Comparison of ENCODE assay signal across 24 cellular contexts in the genomic region with DNA sequence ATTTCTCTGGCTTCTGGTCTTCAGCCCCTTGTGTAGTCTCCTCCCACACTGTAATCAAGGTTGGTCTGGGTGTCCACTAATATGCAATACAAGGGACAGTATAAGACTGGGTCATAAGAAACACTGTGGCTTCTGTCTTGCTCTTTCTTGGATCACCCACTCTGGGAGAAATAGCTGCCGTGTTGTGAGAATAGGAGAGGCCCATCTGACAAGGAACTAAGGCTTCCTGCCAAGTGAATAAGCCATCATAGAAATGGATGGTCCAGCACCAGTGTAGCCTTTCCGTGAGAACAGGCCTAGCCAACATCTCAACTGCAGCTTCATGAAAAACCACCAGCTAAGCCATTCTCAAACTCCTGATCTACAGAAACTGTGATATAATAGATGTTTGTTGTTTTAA. TPM values are rescaled to one million over a fixed set of nuclear protein-coding genes. Genes with fewer than 3 reads are reported as not detected.
A peak's percentile ranks its signal among the peaks of the same experiment; 100 is the strongest.
DNase-seq lines count a peak whose midpoint lies in the region; ATAC-seq and TF ChIP-seq lines count a peak whose summit lies in the region.
"Had no signal": no experiment of that assay in that cellular context is flagged by ENCODE, and none has a peak within 500 bp of the region (broad histone marks: within the 10 kb centered on the region; RNA-seq: fewer than 3 reads in every experiment).

No MANE protein-coding gene starts in this region.

- no peak overlapping the region for H2BK120ac ChIP-seq in IMR-90 (ENCODE audit: low read depth, low read length)

- DNase-seq in Right ventricle myocardium inferior (ENCODE audit: missing footprints) (no peak), left ventricle myocardium inferior (no peak), IMR-90 (peak; percentile 34), fibroblast of the aortic adventitia (ENCODE audit: low read depth) (peak; percentile 70), uterus (no peak), SK-N-SH (no peak), SIG-M5 treated with dmso at 0.1 percent for 504 hours (lab: John Stamatoyannopoulos, UW; ENCODE audit: unreplicated experiment) (no peak), cortex of kidney (lab: John Stamatoyannopoulos, UW) (no peak)
- DNase-seq: AML-193; Calu3; CD8-positive, alpha-beta memory T cell; DMS53; GF-D8; H9; MV-4-11; NCI-H1105 treated with DMSO at 0.1 percent for 48 hours; NCI-H2029 treated with DMSO at 0.1 percent for 48 hours; NCI-H345; NCI-H524; NCI-H774 had no signal

- H3K4me3 ChIP-seq in left ventricle myocardium inferior (no peak overlapping the region), IMR-90 (ENCODE audit: insufficient read depth, low read depth, low read length) (no peak overlapping the region), fibroblast of the aortic adventitia (ENCODE audit: low read depth, low read length) (no peak overlapping the region), uterus (no peak overlapping the region), SK-N-SH (ENCODE audit: low read depth in 2 of 2, low read length in 1 of 2) (no peak overlapping the region)
- H3K4me3 ChIP-seq: SJSA1 had no signal

- no peak overlapping the region for H3K4ac ChIP-seq in IMR-90 (ENCODE audit: low read depth, low read length)

- POLR2A ChIA-PET in IMR-90 (lab: Charles Lee; ENCODE audit: unreplicated experiment) (no interaction called here), SK-N-SH (lab: Yijun Ruan, JAX) (no interaction called here)

- H4K8ac ChIP-seq in IMR-90 (ENCODE audit: low read depth in 2 of 2, low read length in 2 of 2) = peak overlapping the region in 1 of 2 experiments; percentile 19; a peak in 1 of 4 replicates

- peaks cover 16% of the 10 kb centered on the region for H3F3A ChIP-seq in SK-N-SH (replicated peaks; ENCODE audit: insufficient read depth)

- in situ Hi-C loops in IMR-90 (cut with MboI; ENCODE audit: low sequenced_read_pairs) = no loop called here

- no peak overlapping the region for H3K4me2 ChIP-seq in IMR-90 (ENCODE audit: low read depth, low read length)
- H3K4me2 ChIP-seq in SK-N-SH = no peak overlapping the region

- TF ChIP-seq RAD21 in IMR-90 (IDR thresholded peaks at IDR 0.05; ENCODE audit: low read length) (no peak), SK-N-SH (IDR thresholded peaks at IDR 0.05; ENCODE audit: low read length) (no peak)

- no peak overlapping the region for H3K23ac ChIP-seq in IMR-90 (ENCODE audit: low read depth, low read length)

- no peak overlapping the region for H2BK20ac ChIP-seq in IMR-90 (ENCODE audit: low read depth, low read length)

- H2AK9ac ChIP-seq in IMR-90 (replicated peaks; ENCODE audit: low read depth, low read length, poor library complexity) = no peak overlapping the region

- no peak overlapping the region for H4K91ac ChIP-seq in IMR-90 (ENCODE audit: insufficient read depth, low read depth, low read length)

- H3K9me2 ChIP-seq in SK-N-SH = no peaks in the 10 kb centered on the region; the same call in 1 of the 2 replicates

- H2AFZ ChIP-seq in IMR-90 (replicated peaks; ENCODE audit: low read length, poor library complexity) (no peak overlapping the region), SK-N-SH (ENCODE audit: low read depth) (no peak overlapping the region)

- TF ChIP-seq CTCF in left ventricle myocardium inferior (IDR thresholded peaks at IDR 0.05; ENCODE audit: borderline replicate concordance) = no peak
- no peak for TF ChIP-seq CTCF in IMR-90 (conservative IDR thresholded peaks at IDR 0.05; ENCODE audit: low read depth, low read length)
- no peak for TF ChIP-seq CTCF in fibroblast of the aortic adventitia (IDR thresholded peaks at IDR 0.05; ENCODE audit: insufficient read depth, low read length)
- no peak for TF ChIP-seq CTCF in uterus (IDR thresholded peaks at IDR 0.05)
- TF ChIP-seq CTCF in SK-N-SH (IDR thresholded peaks at IDR 0.05) = no peak

- peaks cover 64% of the 10 kb centered on the region for H3K79me2 ChIP-seq in SK-N-SH (ENCODE audit: insufficient read depth)

- H3K9ac ChIP-seq in IMR-90 (ENCODE audit: low read depth, low read length) (no peak overlapping the region), SK-N-SH (no peak overlapping the region)

- no CpG with 5 or more reads among the region's 2 CpGs for whole genome bisulfite sequencing in IMR-90 (ENCODE audit: extremely low coverage in 2 of 2, insufficient read length in 1 of 2), 2 experiments
- 100% methylated on average over 2 of the region's 2 CpGs for WGBS in SK-N-SH (ENCODE audit: low lambda C conversion rate)

- CTCF ChIA-PET in IMR-90 (lab: Yijun Ruan, JAX) (no interaction called here), SK-N-SH (lab: Yijun Ruan, JAX) (no interaction called here)

- no TSS peak for BruUV-seq in IMR-90 (replicated peaks; lab: Mats Ljungman, UMichigan)

- H3K56ac ChIP-seq in IMR-90 (ENCODE audit: extremely low read depth, insufficient read depth, low read length) = no peak overlapping the region; the same call in 1 of the 2 replicates

- H3K18ac ChIP-seq in IMR-90 (ENCODE audit: low read depth, low read length) = no peak overlapping the region

- H3K36me3 ChIP-seq in left ventricle myocardium inferior (peaks cover 3% of the 10 kb centered on the region), IMR-90 (ENCODE audit: control insufficient read depth, insufficient read depth, low read length) (peaks cover 16% of the 10 kb centered on the region), uterus (no peaks in the 10 kb centered on the region), SK-N-SH (replicated peaks in 1 of 2; ENCODE audit: control insufficient read depth in 1 of 2, insufficient read depth in 2 of 2, low read length in 1 of 2) (peaks cover 30 to 57% of the 10 kb centered on the region in 2 experiments)

- no peak overlapping the region for H2AK5ac ChIP-seq in IMR-90 (ENCODE audit: low read depth, low read length)

- H3K27me3 ChIP-seq in left ventricle myocardium inferior (ENCODE audit: low read depth) = no peaks in the 10 kb centered on the region
- H3K27me3 ChIP-seq in IMR-90 (ENCODE audit: control insufficient read depth, insufficient read depth, low read length) = no peaks in the 10 kb centered on the region
- no peaks in the 10 kb centered on the region for H3K27me3 ChIP-seq in uterus
- H3K27me3 ChIP-seq in SK-N-SH (ENCODE audit: insufficient read depth) = no peaks in the 10 kb centered on the region
- H3K27me3 ChIP-seq: SJSA1 had no signal

- no peak overlapping the region for H2BK15ac ChIP-seq in IMR-90 (ENCODE audit: low read depth, low read length)

- TF ChIP-seq POLR2A in IMR-90 (IDR thresholded peaks at IDR 0.05; ENCODE audit: low read depth, low read length) = no peak
- TF ChIP-seq POLR2A in uterus (IDR thresholded peaks at IDR 0.05) = no peak

- ATAC-seq in Right ventricle myocardium inferior (peak; percentile 70), IMR-90 (ENCODE audit: low read depth) (no peak)
- ATAC-seq: Panc1 had no signal

- no peaks in the 10 kb centered on the region for H3K9me3 ChIP-seq in left ventricle myocardium inferior (replicated peaks)
- H3K9me3 ChIP-seq in IMR-90 (ENCODE audit: control insufficient read depth, insufficient read depth, low read length) = no peaks in the 10 kb centered on the region
- H3K9me3 ChIP-seq in uterus = no peaks in the 10 kb centered on the region
- H3K9me3 ChIP-seq in SK-N-SH = no peaks in the 10 kb centered on the region
- H3K9me3 ChIP-seq: SJSA1 had no signal

- no peak overlapping the region for H3K14ac ChIP-seq in IMR-90 (replicated peaks; ENCODE audit: low read depth, low read length)

- H3K79me1 ChIP-seq in IMR-90 (ENCODE audit: low read depth in 1 of 2, low read length in 2 of 2) = peaks cover 15 to 54% of the 10 kb centered on the region in 2 experiments

- H4K5ac ChIP-seq in IMR-90 (ENCODE audit: low read depth, low read length) = no peak overlapping the region

- H3K27ac ChIP-seq in left ventricle myocardium inferior (replicated peaks) (no peak overlapping the region), IMR-90 (ENCODE audit: insufficient read depth, low read length) (peak overlapping the region; percentile 0; the same call in 1 of the 2 replicates), uterus (peak overlapping the region; percentile 26 to 59), SK-N-SH (ENCODE audit: low read depth in 2 of 2, low read length in 1 of 2) (no peak overlapping the region)
- H3K27ac ChIP-seq: C4-2B, HL-60, SJSA1 had no signal

- H4K20me1 ChIP-seq in IMR-90 (ENCODE audit: insufficient read depth, low read length) = peaks cover 14% of the 10 kb centered on the region
- H4K20me1 ChIP-seq in SK-N-SH (ENCODE audit: insufficient read depth) = no peaks in the 10 kb centered on the region

- no peak for TF ChIP-seq EP300 in SK-N-SH (IDR thresholded peaks at IDR 0.05; ENCODE audit: borderline replicate concordance in 1 of 2, low read depth in 1 of 2, low read length in 1 of 2)

- dilution Hi-C loops in IMR-90 (cut with HindIII; ENCODE audit: low sequenced_read_pairs, unreplicated experiment) = no loop called here

- H3K4me1 ChIP-seq in left ventricle myocardium inferior = no peaks in the 10 kb centered on the region
- peaks cover 5% of the 10 kb centered on the region for H3K4me1 ChIP-seq in IMR-90 (ENCODE audit: control insufficient read depth, insufficient read depth, low read length)
- H3K4me1 ChIP-seq in uterus = peaks cover 0 to 5% of the 10 kb centered on the region in 2 donors
- H3K4me1 ChIP-seq in SK-N-SH (ENCODE audit: control insufficient read depth in 1 of 2, insufficient read depth in 2 of 2, low read depth in 1 of 2, low read length in 1 of 2) = peaks cover 0 to 3% of the 10 kb centered on the region in 2 experiments; a peak in 3 of 4 replicates

- intact Hi-C loops in Right ventricle myocardium inferior (cut with DNase I) (no loop called here), left ventricle myocardium inferior (cut with micrococcal nuclease) (no loop called here), IMR-90 (cut with micrococcal nuclease) (no loop called here), uterus (cut with DNase I; ENCODE audit: low total_unique reads) (no loop called here)

- 0 out of 2 replicates have a peak, but pooled peaks cover 6% of the 10 kb centered on the region for H3K9me1 ChIP-seq in IMR-90 (ENCODE audit: insufficient read depth, low read length)

- H2BK5ac ChIP-seq in IMR-90 (ENCODE audit: low read depth, low read length, poor library complexity, severe bottlenecking) = peak overlapping the region; percentile 20

RNA-seq across cellular contexts. Expression of a gene that starts 23.3 kb away (rescaled TPM):
- total RNA-seq in Right ventricle myocardium inferior (15.4 TPM), left ventricle myocardium inferior (11.2 TPM), IMR-90 (2012; rRNA removed) (10.0 and 19.2 TPM in 2 replicates), fibroblast of the aortic adventitia (ENCODE audit: low replicate concordance) (8.2 and 24.1 TPM in 2 replicates), uterus (10 to 100 TPM; 23.2 to 31.7 (median 26.9) TPM)
- polyA plus RNA-seq in IMR-90 (2012; rRNA removed) (6.7 and 8.1 TPM in 2 replicates), SK-N-SH (2012; rRNA removed) (5.3 and 7.7 TPM in 2 replicates)
- 2.7 and 3.0 TPM in 2 replicates for polyA plus RNA-seq in IMR-90 (2012; cell fraction: cytosol; rRNA removed)
- polyA plus RNA-seq in IMR-90 (2012; cell fraction: nucleus; rRNA removed; ENCODE audit: low replicate concordance) = 1.2 and 4.9 TPM in 2 replicates
- polyA plus RNA-seq in SK-N-SH (2012; cell fraction: cytosol; rRNA removed) = 9.7 and 11.3 TPM in 2 replicates
- 2.6 and 4.6 TPM in 2 replicates for polyA plus RNA-seq in SK-N-SH (2012; cell fraction: nucleus; rRNA removed)

RNA-seq across cellular contexts. Expression of a gene that starts 26.6 kb away (rescaled TPM):
- total RNA-seq in Right ventricle myocardium inferior (12.0 TPM), left ventricle myocardium inferior (10.9 TPM), IMR-90 (2012; rRNA removed) (13.3 and 28.9 TPM in 2 replicates), fibroblast of the aortic adventitia (ENCODE audit: low replicate concordance) (21.4 and 59.7 TPM in 2 replicates), uterus (10 to 100 TPM; 54.4 to 95.3 (median 68.5) TPM)
- polyA plus RNA-seq in IMR-90 (2012; rRNA removed) (7.8 and 10.8 TPM in 2 replicates), SK-N-SH (2012; rRNA removed) (6.6 and 11.3 TPM in 2 replicates)
- 1.8 and 2.0 TPM in 2 replicates for polyA plus RNA-seq in IMR-90 (2012; cell fraction: cytosol; rRNA removed)
- polyA plus RNA-seq in IMR-90 (2012; cell fraction: nucleus; rRNA removed; ENCODE audit: low replicate concordance) = 0.72 and 6.9 TPM in 2 replicates
- 14.7 and 19.5 TPM in 2 replicates for polyA plus RNA-seq in SK-N-SH (2012; cell fraction: cytosol; rRNA removed)
- polyA plus RNA-seq in SK-N-SH (2012; cell fraction: nucleus; rRNA removed) = 4.3 and 8.9 TPM in 2 replicates

Comparison
In these comparisons a context has a peak if more than half of its experiments do, and no peak if none do; other contexts are left out.
1. DNase-seq: peak in IMR-90 (single experiment) and fibroblast of the aortic adventitia (single experiment); none in Right ventricle myocardium inferior (single experiment), left ventricle myocardium inferior (single experiment), uterus (0 of 2), SK-N-SH (single experiment), SIG-M5 treated with dmso at 0.1 percent for 504 hours (single experiment) and cortex of kidney (single experiment).
2. H3K27ac ChIP-seq: peak in IMR-90 (single experiment) and uterus (2 of 2); none in left ventricle myocardium inferior (single experiment) and SK-N-SH (0 of 2).